In the genomic region with DNA sequence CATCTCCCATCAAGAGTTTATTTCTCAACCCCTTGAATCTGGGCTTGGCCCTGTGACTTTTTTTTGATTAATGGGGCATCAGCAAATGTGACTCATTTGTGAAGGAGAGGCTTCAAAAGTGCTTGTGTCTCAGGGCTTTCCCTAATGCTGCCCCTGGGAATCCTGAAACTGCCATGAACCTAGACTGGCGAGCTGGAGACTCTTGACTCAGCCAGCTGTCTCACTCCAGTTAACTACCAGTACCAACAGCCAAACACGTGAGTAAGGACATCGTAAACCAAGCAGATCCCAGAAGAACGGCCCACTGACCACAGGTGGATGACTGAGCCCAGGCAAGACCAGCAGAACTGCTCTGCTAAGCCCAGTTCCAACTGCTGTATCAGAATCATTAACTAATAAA, we compare ENCODE assay signal across 13 cellular contexts.
DNase-seq lines count a peak whose midpoint lies in the region; ATAC-seq and TF ChIP-seq lines count a peak whose summit lies in the region.
"Had no signal": no experiment of that assay in that cellular context is flagged by ENCODE, and none has a peak within 500 bp of the region (broad histone marks: within the 10 kb centered on the region; RNA-seq: fewer than 3 reads in every experiment).

No MANE protein-coding gene starts in this region.

- H3K4me1 ChIP-seq in A673 (ENCODE audit: insufficient read depth, low read length, poor library complexity, severe bottlenecking) = no peaks in the 10 kb centered on the region

- H3K27me3 ChIP-seq in A673 (replicated peaks; ENCODE audit: insufficient read depth, low read depth, low read length, poor library complexity) = no peaks in the 10 kb centered on the region
- H3K27me3 ChIP-seq: BLaER1 had no signal

- CTCF ChIA-PET in A673 (lab: Charles Lee) = no interaction called here
- CTCF ChIA-PET in RWPE1 (lab: Yijun Ruan, JAX) = no interaction called here
- CTCF ChIA-PET in Calu3 (lab: Charles Lee) = no interaction called here

- intact Hi-C loops in A673 (cut with micrococcal nuclease; ENCODE audit: unreplicated experiment) (no loop called here), Calu3 (cut with micrococcal nuclease; ENCODE audit: unreplicated experiment) (no loop called here)

- POLR2A ChIA-PET in A673 (lab: Charles Lee; ENCODE audit: low non-redundant PET) = no interaction called here
- POLR2A ChIA-PET in RWPE1 (lab: Yijun Ruan, JAX; ENCODE audit: low non-redundant PET) = no interaction called here

- H3K4me3 Mint-ChIP-seq in Calu3 (ENCODE audit: low read depth, unreplicated experiment) = no peak overlapping the region

- H3K27ac ChIP-seq in A673 (ENCODE audit: low read depth, low read length, poor library complexity, severe bottlenecking) (no peak overlapping the region), RWPE1 (peak overlapping the region; percentile 53; the same call in 1 of the 2 replicates)
- H3K27ac ChIP-seq: BLaER1, thoracic aorta had no signal

- no peak for ATAC-seq in stimulated activated naive CD8-positive, alpha-beta T cell treated with anti-CD3 and anti-CD28 coated beads, Interleukin-15, Interleukin-2, amounts not matched to agents 100 U/mL and 50 U/mL, for 24 hours
- ATAC-seq in GM19452 (IDR thresholded peaks at IDR 0.05; ENCODE audit: unreplicated experiment) = no peak

- H3K36me3 Mint-ChIP-seq in Calu3 (ENCODE audit: insufficient read depth, unreplicated experiment) = no peaks in the 10 kb centered on the region

- no peak for TF ChIP-seq CTCF in A673 (conservative IDR thresholded peaks at IDR 0.05; ENCODE audit: low read depth, low read length)
- TF ChIP-seq CTCF in RWPE1 (conservative IDR thresholded peaks at IDR 0.05; ENCODE audit: low read depth) = no peak
- no peak for TF ChIP-seq CTCF in Calu3 (IDR thresholded peaks at IDR 0.05; ENCODE audit: unreplicated experiment)

- no peak overlapping the region for H3K4me3 ChIP-seq in A673 (ENCODE audit: low read depth, low read length, poor library complexity, severe bottlenecking)
- H3K4me3 ChIP-seq: BLaER1, thoracic aorta had no signal

- H3K4me1 Mint-ChIP-seq in Calu3 (ENCODE audit: low read depth, unreplicated experiment) = peaks cover 3% of the 10 kb centered on the region

- H3K27ac Mint-ChIP-seq in Calu3 (ENCODE audit: unreplicated experiment) = no peak overlapping the region

- DNase-seq in A673 (ENCODE audit: low spot score) = peak; percentile 10
- DNase-seq in H4 (ENCODE audit: low spot score) = peak; percentile 27
- peak; percentile 44 for DNase-seq in RWPE1 (ENCODE audit: low spot score)
- DNase-seq in iris pigment epithelial cell (ENCODE audit: low read depth) = peak; percentile 28
- DNase-seq in stimulated activated naive CD8-positive, alpha-beta T cell treated with anti-CD3 and anti-CD28 coated beads, Interleukin-15, Interleukin-2, amounts not matched to agents 100 U/mL and 50 U/mL, for 24 hours = no peak
- no peak for DNase-seq in Calu3
- DNase-seq in NOMO-1 (lab: John Stamatoyannopoulos, UW; ENCODE audit: unreplicated experiment in 2 of 2) = no peak
- DNase-seq: erythroblast; NCI-H524 treated with DMSO at 0.1 percent for 48 hours; stimulated activated CD4-positive, alpha-beta T cell treated with anti-CD3 and anti-CD28 coated beads, Interleukin-4, amount 100 ng/mL, for 4 hours had no signal

- no peaks in the 10 kb centered on the region for H3K36me3 ChIP-seq in A673 (ENCODE audit: insufficient read depth, low read length, poor library complexity, severe bottlenecking)
- H3K36me3 ChIP-seq: BLaER1, thoracic aorta had no signal

- no peaks in the 10 kb centered on the region for H3K9me3 ChIP-seq in A673 (ENCODE audit: low read depth, low read length, poor library complexity, severe bottlenecking)
- H3K9me3 ChIP-seq: thoracic aorta had no signal

- no TSS peak for BruUV-seq in A673 (replicated peaks; lab: Mats Ljungman, UMichigan)
- BruUV-seq in Calu3 (replicated peaks; lab: Mats Ljungman, UMichigan) = no TSS peak

- no peaks in the 10 kb centered on the region for H3K27me3 Mint-ChIP-seq in Calu3 (ENCODE audit: unreplicated experiment)

- H3K9me3 Mint-ChIP-seq in Calu3 (ENCODE audit: low read depth, unreplicated experiment) = no peaks in the 10 kb centered on the region

Comparison
In these comparisons a context has a peak if more than half of its experiments do, and no peak if none do; other contexts are left out.
1. DNase-seq: peak in A673 (single experiment), H4 (single experiment), RWPE1 (single experiment) and iris pigment epithelial cell (single experiment); none in stimulated activated naive CD8-positive, alpha-beta T cell treated with anti-CD3 and anti-CD28 coated beads, Interleukin-15, Interleukin-2, amounts not matched to agents 100 U/mL and 50 U/mL, for 24 hours (single experiment), Calu3 (single experiment) and NOMO-1 (0 of 2).